ENCODE assay signal across 9 cellular contexts in genomic region chr20:50514750-50515149, GRCh38. TPM values are rescaled to one million over a fixed set of nuclear protein-coding genes. Genes with fewer than 3 reads are reported as not detected.
DNase-seq lines count a peak whose midpoint lies in the region; ATAC-seq and TF ChIP-seq lines count a peak whose summit lies in the region.
"Had no signal": no experiment of that assay in that cellular context is flagged by ENCODE, and none has a peak within 500 bp of the region (broad histone marks: within the 10 kb centered on the region; RNA-seq: fewer than 3 reads in every experiment).

No MANE protein-coding gene starts in this region.

- no peaks in the 10 kb centered on the region for H3K9me3 Mint-ChIP-seq in activated naive CD4-positive, alpha-beta T cell treated with anti-CD3 and anti-CD28 coated beads for 36 hours
- H3K9me3 Mint-ChIP-seq in stimulated activated effector memory CD8-positive, alpha-beta T cell treated with anti-CD3 and anti-CD28 coated beads, Interleukin-12 subunit alpha, Interleukin-12 subunit beta, amount 100 ng/mL, for 72 hours = no peaks in the 10 kb centered on the region

- peak; percentile 52 for ATAC-seq in stimulated activated effector memory CD8-positive, alpha-beta T cell treated with anti-CD3 and anti-CD28 coated beads, Interleukin-12 subunit alpha, Interleukin-12 subunit beta, amount 100 ng/mL, for 72 hours

- H3K27ac ChIP-seq in effector memory CD4-positive, alpha-beta T cell (ENCODE audit: insufficient read depth, low read length, poor library complexity, severe bottlenecking) = peak overlapping the region; percentile 9
- peak overlapping the region in 2 of 4 donors; percentile 54 to 63 for H3K27ac ChIP-seq in sigmoid colon

- no peak overlapping the region for H3K4me3 ChIP-seq in effector memory CD4-positive, alpha-beta T cell (ENCODE audit: insufficient read depth, low read depth, low read length, poor library complexity, severe bottlenecking)
- no peak overlapping the region for H3K4me3 ChIP-seq in sigmoid colon

- no peak for TF ChIP-seq EP300 in sigmoid colon (IDR thresholded peaks at IDR 0.05)

- no peak for TF ChIP-seq CTCF in sigmoid colon (IDR thresholded peaks at IDR 0.05)

- H3K4me3 Mint-ChIP-seq in activated naive CD4-positive, alpha-beta T cell treated with anti-CD3 and anti-CD28 coated beads for 36 hours = peak overlapping the region; percentile 100
- peak overlapping the region; percentile 94 for H3K4me3 Mint-ChIP-seq in stimulated activated effector memory CD8-positive, alpha-beta T cell treated with anti-CD3 and anti-CD28 coated beads, Interleukin-12 subunit alpha, Interleukin-12 subunit beta, amount 100 ng/mL, for 72 hours

- H3K4me1 ChIP-seq in effector memory CD4-positive, alpha-beta T cell (ENCODE audit: control insufficient read depth, insufficient read depth, low read length, poor library complexity, severe bottlenecking) = peaks cover 52% of the 10 kb centered on the region
- H3K4me1 ChIP-seq in sigmoid colon = peaks cover 0 to 89% (median 77%) of the 10 kb centered on the region in 4 donors

- no peaks in the 10 kb centered on the region for H3K27me3 ChIP-seq in effector memory CD4-positive, alpha-beta T cell (replicated peaks; ENCODE audit: control insufficient read depth, insufficient read depth, low read length, poor library complexity, severe bottlenecking)
- no peaks in the 10 kb centered on the region for H3K27me3 ChIP-seq in sigmoid colon

- H3K27me3 Mint-ChIP-seq in activated naive CD4-positive, alpha-beta T cell treated with anti-CD3 and anti-CD28 coated beads for 36 hours (ENCODE audit: low read depth) = no peaks in the 10 kb centered on the region

- peak; percentile 36 for DNase-seq in activated naive CD4-positive, alpha-beta T cell treated with anti-CD3 and anti-CD28 coated beads for 36 hours
- no peak for DNase-seq in activated naive CD4-positive, alpha-beta T cell (lab: John Stamatoyannopoulos, UW)
- DNase-seq in OCI-M1 (lab: John Stamatoyannopoulos, UW) (peak; percentile 25), posterior vena cava (ENCODE audit: low spot score) (no peak), occipital lobe (lab: John Stamatoyannopoulos, UW) (no peak), sigmoid colon (no peak)
- no peak for DNase-seq in effector memory CD4-positive, alpha-beta T cell
- DNase-seq in stimulated activated effector memory CD8-positive, alpha-beta T cell treated with anti-CD3 and anti-CD28 coated beads, Interleukin-12 subunit alpha, Interleukin-12 subunit beta, amount 100 ng/mL, for 72 hours (ENCODE audit: low spot score in 2 of 2) = no peak
- DNase-seq: NK-92 treated with Interleukin-12 subunit alpha and Interleukin-12 subunit beta, amount 100 ng/mL, for 24 hours had no signal

- H3K27ac Mint-ChIP-seq in activated naive CD4-positive, alpha-beta T cell treated with anti-CD3 and anti-CD28 coated beads for 36 hours = peak overlapping the region; percentile 97
- H3K27ac Mint-ChIP-seq in stimulated activated effector memory CD8-positive, alpha-beta T cell treated with anti-CD3 and anti-CD28 coated beads, Interleukin-12 subunit alpha, Interleukin-12 subunit beta, amount 100 ng/mL, for 72 hours = peak overlapping the region; percentile 95

- H3K36me3 ChIP-seq in effector memory CD4-positive, alpha-beta T cell (ENCODE audit: control insufficient read depth, insufficient read depth, low read length) = peaks cover 5% of the 10 kb centered on the region
- H3K36me3 ChIP-seq in sigmoid colon = no peaks in the 10 kb centered on the region

- peaks cover 49% of the 10 kb centered on the region for H3K36me3 Mint-ChIP-seq in activated naive CD4-positive, alpha-beta T cell treated with anti-CD3 and anti-CD28 coated beads for 36 hours (ENCODE audit: low read depth)
- peaks cover 63% of the 10 kb centered on the region for H3K36me3 Mint-ChIP-seq in stimulated activated effector memory CD8-positive, alpha-beta T cell treated with anti-CD3 and anti-CD28 coated beads, Interleukin-12 subunit alpha, Interleukin-12 subunit beta, amount 100 ng/mL, for 72 hours

- intact Hi-C loops in activated naive CD4-positive, alpha-beta T cell treated with anti-CD3 and anti-CD28 coated beads for 36 hours (cut with micrococcal nuclease) = loop anchor here (5.0 kb wide), 1 partner anchor 418 kb away; the partner anchor contains the start of gene ADNP
- intact Hi-C loops in posterior vena cava (cut with DNase I) = no loop called here
- intact Hi-C loops in sigmoid colon (cut with DNase I) = no loop called here

- WGBS in sigmoid colon, 2 donors = 86 to 89% methylated on average over 3 of the region's 3 CpGs

- no peak for TF ChIP-seq POLR2A in sigmoid colon (IDR thresholded peaks at IDR 0.05)

- CTCF ChIA-PET in activated naive CD4-positive, alpha-beta T cell treated with anti-CD3 and anti-CD28 coated beads for 36 hours (lab: Charles Lee) = interaction anchor here (0.7 to 6.4 kb wide), 9 partner anchors 11 to 62 kb away, joined by 3 to 51 read pairs (median 5); no protein-coding TSS in a partner anchor

- no peaks in the 10 kb centered on the region for H3K9me3 ChIP-seq in effector memory CD4-positive, alpha-beta T cell (ENCODE audit: control insufficient read depth, low read length)
- H3K9me3 ChIP-seq in sigmoid colon = no peaks in the 10 kb centered on the region

- H3K4me1 Mint-ChIP-seq in activated naive CD4-positive, alpha-beta T cell treated with anti-CD3 and anti-CD28 coated beads for 36 hours (ENCODE audit: low read depth) = peaks cover 71% of the 10 kb centered on the region
- peaks cover 78% of the 10 kb centered on the region for H3K4me1 Mint-ChIP-seq in stimulated activated effector memory CD8-positive, alpha-beta T cell treated with anti-CD3 and anti-CD28 coated beads, Interleukin-12 subunit alpha, Interleukin-12 subunit beta, amount 100 ng/mL, for 72 hours

RNA-seq across cellular contexts. Expression of gene PTPN1, which starts 4.6 kb away (rescaled TPM):
- total RNA-seq in activated naive CD4-positive, alpha-beta T cell treated with anti-CD3 and anti-CD28 coated beads for 36 hours = 100 to 1,000 TPM; 111 to 119 TPM
- total RNA-seq in posterior vena cava = 10 to 100 TPM; 23.5 to 43.6 TPM
- 15.9 TPM for total RNA-seq in occipital lobe
- 10 to 100 TPM; 21.6 to 31.2 (median 23.6) TPM for total RNA-seq in sigmoid colon
- 10 to 100 TPM; 14.4 to 41.5 (median 23.6) TPM for polyA plus RNA-seq in sigmoid colon

Comparison
In these comparisons a context has a peak if more than half of its experiments do, and no peak if none do; other contexts are left out.
1. DNase-seq: peak in activated naive CD4-positive, alpha-beta T cell treated with anti-CD3 and anti-CD28 coated beads for 36 hours (single experiment) and OCI-M1 (single experiment); none in activated naive CD4-positive, alpha-beta T cell (0 of 4), effector memory CD4-positive, alpha-beta T cell (0 of 3), stimulated activated effector memory CD8-positive, alpha-beta T cell treated with anti-CD3 and anti-CD28 coated beads, Interleukin-12 subunit alpha, Interleukin-12 subunit beta, amount 100 ng/mL, for 72 hours (0 of 2), posterior vena cava (single experiment), occipital lobe (single experiment) and sigmoid colon (single experiment).